21 cellular contexts compared by ENCODE assay signal in the genomic region with DNA sequence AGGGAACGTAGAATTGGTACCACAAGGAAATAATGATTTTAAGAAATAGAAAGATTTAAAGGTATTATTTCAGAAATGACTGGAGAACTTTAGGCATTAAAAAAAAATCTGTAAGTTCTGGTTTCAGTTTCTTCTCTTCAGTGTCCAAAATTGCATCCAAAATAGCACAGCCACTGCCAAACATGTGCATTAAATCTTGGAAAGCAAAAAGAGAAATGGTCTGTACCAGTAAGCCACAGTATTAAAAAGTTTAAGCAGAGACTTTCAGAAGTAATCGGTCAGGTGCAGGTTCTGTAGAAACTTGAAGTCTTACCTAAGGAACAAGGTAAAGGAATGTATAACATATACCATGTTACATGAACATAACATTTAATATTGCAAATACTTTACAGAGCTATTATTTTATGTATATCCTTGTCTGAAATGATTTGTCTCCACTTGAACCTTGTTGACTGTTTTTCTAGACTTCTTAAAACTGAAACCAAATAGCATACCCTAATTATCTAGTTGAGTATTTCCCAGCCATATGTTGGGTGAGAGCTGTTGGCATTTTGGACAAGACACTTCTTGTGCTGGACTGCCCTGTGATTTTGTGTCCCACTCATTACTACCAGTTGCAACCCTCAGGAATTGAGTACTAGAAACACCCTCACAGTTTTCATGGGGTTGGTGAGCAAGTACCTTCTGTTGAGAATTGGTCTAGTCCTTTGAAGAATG. TPM values are rescaled to one million over a fixed set of nuclear protein-coding genes. Genes with fewer than 3 reads are reported as not detected.
DNase-seq lines count a peak whose midpoint lies in the region; ATAC-seq and FAIRE-seq lines count a peak whose summit lies in the region.
"Had no signal": no experiment of that assay in that cellular context is flagged by ENCODE, and none has a peak within 500 bp of the region (broad histone marks: within the 10 kb centered on the region; RNA-seq: fewer than 3 reads in every experiment).

No MANE protein-coding gene starts in this region.

- no peaks in the 10 kb centered on the region for H3K36me3 Mint-ChIP-seq in T-helper 17 cell (ENCODE audit: low read depth)

- H3K27ac Mint-ChIP-seq in T-helper 17 cell, result peak overlapping the region; percentile 21
- H3K27ac Mint-ChIP-seq: activated T-helper 17 cell treated with anti-CD3 and anti-CD28 coated beads, Interleukin-2, amount 50 U/mL, for 72 hours had no signal

- FAIRE-seq in GM18507 (lab: Jason Lieb, UNC), result peak; percentile 58

- no peaks in the 10 kb centered on the region for H3K36me3 ChIP-seq in ACC112 (ENCODE audit: insufficient read depth, low read length)
- H3K36me3 ChIP-seq: left ventricle myocardium inferior, ovary, sigmoid colon had no signal

- no peaks in the 10 kb centered on the region for H3K27me3 ChIP-seq in ACC112 (ENCODE audit: insufficient read depth, low read length)
- H3K27me3 ChIP-seq: foreskin keratinocyte, ovary, sigmoid colon had no signal

- H3K9me3 ChIP-seq in T-helper 17 cell (ENCODE audit: control insufficient read depth, low read length, poor library complexity, severe bottlenecking), result no peaks in the 10 kb centered on the region
- H3K9me3 ChIP-seq: left ventricle myocardium inferior, ovary, sigmoid colon had no signal

- no peak overlapping the region for H3K4me3 Mint-ChIP-seq in T-helper 17 cell
- H3K4me3 Mint-ChIP-seq: activated T-helper 17 cell treated with anti-CD3 and anti-CD28 coated beads, Interleukin-2, amount 50 U/mL, for 72 hours had no signal

- ATAC-seq in HG02870 (IDR thresholded peaks at IDR 0.05; ENCODE audit: unreplicated experiment) (peak; percentile 44), T-helper 17 cell (no peak), HG03025 (IDR thresholded peaks at IDR 0.05; ENCODE audit: low FRiP score, unreplicated experiment) (no peak)
- ATAC-seq: activated T-helper 17 cell treated with anti-CD3 and anti-CD28 coated beads, Interleukin-2, amount 50 U/mL, for 72 hours; foreskin keratinocyte; Right ventricle myocardium inferior had no signal

- peak overlapping the region; percentile 31 for H3K4me3 ChIP-seq in ACC112 (ENCODE audit: low read depth, low read length)
- H3K4me3 ChIP-seq: left ventricle myocardium inferior, ovary, sigmoid colon had no signal

- DNase-seq in GM18507 (ENCODE audit: extremely low spot score, insufficient read length, low read depth), result no peak
- no peak for DNase-seq in T-helper 17 cell
- no peak for DNase-seq in NCI-H2227 (lab: John Stamatoyannopoulos, UW; ENCODE audit: unreplicated experiment)
- DNase-seq in GM03348 (ENCODE audit: low spot score), result no peak
- DNase-seq in NK-92 treated with Interleukin-12 subunit alpha and Interleukin-12 subunit beta, amount 100 ng/mL, for 24 hours (lab: John Stamatoyannopoulos, UW), result no peak
- DNase-seq: activated CD4-positive, CD25-positive, alpha-beta regulatory T cell; amygdala; cerebellar nuclear complex; COR-L47; foreskin keratinocyte; left ventricle myocardium inferior; NCI-H187 treated with DMSO at 0.1 percent for 48 hours; ovary; sigmoid colon; stimulated activated CD4-positive, alpha-beta T cell treated with anti-CD3 and anti-CD28 coated beads, Interleukin-1b, Interleukin-23, amount 100 ng/mL, for 48 hours; T-helper 2 cell had no signal

- no peaks in the 10 kb centered on the region for H3K27me3 Mint-ChIP-seq in T-helper 17 cell
- H3K27me3 Mint-ChIP-seq: activated T-helper 17 cell treated with anti-CD3 and anti-CD28 coated beads, Interleukin-2, amount 50 U/mL, for 72 hours had no signal

- no peaks in the 10 kb centered on the region for H3K4me1 ChIP-seq in ACC112 (ENCODE audit: control insufficient read depth, insufficient read depth, low read length, unreplicated experiment)

- H3K79me2 ChIP-seq in ACC112 (ENCODE audit: control insufficient read depth, insufficient read depth, low read length, unreplicated experiment), result peaks cover 83% of the 10 kb centered on the region

- H3K27ac ChIP-seq in ACC112 (ENCODE audit: low read depth, low read length), result no peak overlapping the region
- H3K27ac ChIP-seq: foreskin keratinocyte, left ventricle myocardium inferior, ovary, sigmoid colon had no signal

- peaks cover 24% of the 10 kb centered on the region for H3K4me1 Mint-ChIP-seq in T-helper 17 cell

- H2AFZ ChIP-seq in ACC112 (ENCODE audit: low read length, unreplicated experiment), result no peak overlapping the region

RNA-seq across cellular contexts. Expression of a gene that starts 32.1 kb away (rescaled TPM):
- 100 to 1,000 TPM; 113 to 118 TPM for total RNA-seq in T-helper 17 cell
